12 cellular contexts compared by ENCODE assay signal in genomic region chr6:129696028-129696418, GRCh38. TPM values are rescaled to one million over a fixed set of nuclear protein-coding genes. Genes with fewer than 3 reads are reported as not detected.
A peak's percentile ranks its signal among the peaks of the same experiment; 100 is the strongest.
DNase-seq lines count a peak whose midpoint lies in the region; ATAC-seq and TF ChIP-seq lines count a peak whose summit lies in the region.
"Had no signal": no experiment of that assay in that cellular context is flagged by ENCODE, and none has a peak within 500 bp of the region (broad histone marks: within the 10 kb centered on the region; RNA-seq: fewer than 3 reads in every experiment).

No MANE protein-coding gene starts in this region.

- H4K20me1 ChIP-seq in SK-N-SH (ENCODE audit: insufficient read depth) (no peaks in the 10 kb centered on the region), osteoblast (ENCODE audit: insufficient read depth, low read length) (no peaks in the 10 kb centered on the region)

- H3K4me1 ChIP-seq in SK-N-SH (ENCODE audit: control insufficient read depth in 1 of 2, insufficient read depth in 2 of 2, low read depth in 1 of 2, low read length in 1 of 2) = peaks cover 0 to 61% of the 10 kb centered on the region in 2 experiments
- peaks cover 41% of the 10 kb centered on the region for H3K4me1 ChIP-seq in osteoblast (ENCODE audit: insufficient read depth, low read length)

- no peak for TF ChIP-seq RAD21 in SK-N-SH (IDR thresholded peaks at IDR 0.05; ENCODE audit: low read length)

- TF ChIP-seq CTCF in SK-N-SH (IDR thresholded peaks at IDR 0.05) (no peak), WERI-Rb-1 (IDR thresholded peaks at IDR 0.05; ENCODE audit: low read depth, low read length) (no peak), osteoblast (IDR thresholded peaks at IDR 0.05; ENCODE audit: extremely low read depth, low read depth, low read length) (no peak)

- H3K4me2 ChIP-seq in SK-N-SH (peak overlapping the region; percentile 52), osteoblast (ENCODE audit: insufficient read depth, low read length) (peak overlapping the region; percentile 9)

- H3F3A ChIP-seq in SK-N-SH (replicated peaks; ENCODE audit: insufficient read depth) = peaks cover 14% of the 10 kb centered on the region

- DNase-seq in SK-N-SH (no peak), WERI-Rb-1 (no peak), osteoblast (ENCODE audit: insufficient read length, low spot score, missing footprints) (no peak), pons (ENCODE audit: low spot score) (no peak), NCI-H1417 treated with DMSO at 0.1 percent for 48 hours (lab: John Stamatoyannopoulos, UW) (no peak), KBM-7 (no peak)
- DNase-seq: activated CD8-positive, alpha-beta memory T cell treated with anti-CD3 and anti-CD28 coated beads, Interleukin-2, amount 50 U/mL, for 48 hours; hippocampal formation; T1000; thyroid gland had no signal

- H3K9me3 ChIP-seq in SK-N-SH (no peaks in the 10 kb centered on the region), WERI-Rb-1 (ENCODE audit: severe bottlenecking) (no peaks in the 10 kb centered on the region), osteoblast (ENCODE audit: low read depth, low read length) (no peaks in the 10 kb centered on the region)
- H3K9me3 ChIP-seq: thyroid gland had no signal

- peak overlapping the region; percentile 15; the same call in 1 of the 2 replicates for H3K9ac ChIP-seq in SK-N-SH

- peaks cover 0 to 26% of the 10 kb centered on the region in 2 experiments for H3K36me3 ChIP-seq in SK-N-SH (replicated peaks in 1 of 2; ENCODE audit: control insufficient read depth in 1 of 2, insufficient read depth in 2 of 2, low read length in 1 of 2)
- no peaks in the 10 kb centered on the region for H3K36me3 ChIP-seq in WERI-Rb-1
- peaks cover 9% of the 10 kb centered on the region for H3K36me3 ChIP-seq in osteoblast (ENCODE audit: insufficient read depth, low read length)
- H3K36me3 ChIP-seq: thyroid gland had no signal

- in situ Hi-C loops in KBM-7 (cut with MboI; ENCODE audit: low pct_unique_long_range_greater_than_20kb, low sequenced_read_pairs) = no loop called here

- CTCF ChIA-PET in SK-N-SH (lab: Yijun Ruan, JAX) = no interaction called here

- H2AFZ ChIP-seq in SK-N-SH (ENCODE audit: low read depth) = peak overlapping the region; percentile 34; the same call in 1 of the 2 replicates
- no peak overlapping the region for H2AFZ ChIP-seq in osteoblast (ENCODE audit: low read length)

- H3K27ac ChIP-seq in SK-N-SH (ENCODE audit: low read depth in 2 of 2, low read length in 1 of 2) = peak overlapping the region in 1 of 2 experiments; percentile 97; a peak in 3 of 4 replicates
- H3K27ac ChIP-seq in WERI-Rb-1 = peak overlapping the region; percentile 25
- no peak overlapping the region for H3K27ac ChIP-seq in osteoblast (ENCODE audit: low read depth, low read length)
- H3K27ac ChIP-seq: thyroid gland had no signal

- H3K9me2 ChIP-seq in SK-N-SH = no peaks in the 10 kb centered on the region

- no peak for TF ChIP-seq EP300 in SK-N-SH (IDR thresholded peaks at IDR 0.05; ENCODE audit: borderline replicate concordance in 1 of 2, low read depth in 1 of 2, low read length in 1 of 2)

- H3K79me2 ChIP-seq in SK-N-SH (ENCODE audit: insufficient read depth) (peaks cover 100% of the 10 kb centered on the region), osteoblast (ENCODE audit: insufficient read depth, low read length) (peaks cover 100% of the 10 kb centered on the region)

- 38% methylated on average over 1 of the region's 1 CpG for WGBS in SK-N-SH (ENCODE audit: low lambda C conversion rate)

- no peak for ATAC-seq in SK-N-SH treated with all-trans-retinoic acid at 6 μM for 48 hours
- ATAC-seq in GM21576 (IDR thresholded peaks at IDR 0.05; ENCODE audit: unreplicated experiment) = peak; percentile 16

- POLR2A ChIA-PET in SK-N-SH (lab: Yijun Ruan, JAX) = no interaction called here

- no peaks in the 10 kb centered on the region for H3K27me3 ChIP-seq in SK-N-SH (ENCODE audit: insufficient read depth)
- H3K27me3 ChIP-seq in WERI-Rb-1 (ENCODE audit: insufficient read depth, low read depth, severe bottlenecking) = no peaks in the 10 kb centered on the region
- H3K27me3 ChIP-seq in osteoblast (ENCODE audit: insufficient read depth, low read length) = no peaks in the 10 kb centered on the region
- H3K27me3 ChIP-seq: thyroid gland had no signal

- H3K4me3 ChIP-seq in SK-N-SH (ENCODE audit: low read depth in 2 of 2, low read length in 1 of 2) = no peak overlapping the region
- H3K4me3 ChIP-seq in WERI-Rb-1 (ENCODE audit: low read depth, low read length) = no peak overlapping the region
- no peak overlapping the region for H3K4me3 ChIP-seq in osteoblast (ENCODE audit: insufficient read depth, low read length)
- H3K4me3 ChIP-seq: thyroid gland had no signal

TF ChIP-seq in SK-N-SH, 30 proteins besides CTCF, POLR2A, EP300 and RAD21 (continues in another document):
- TF ChIP-seq SIN3A (IDR thresholded peaks at IDR 0.05; ENCODE audit: borderline replicate concordance, low read depth, low read length) (no peak), SMC3 (IDR thresholded peaks at IDR 0.05; ENCODE audit: low read depth, low read length) (no peak), TEAD4 (IDR thresholded peaks at IDR 0.05; ENCODE audit: borderline replicate concordance, insufficient read depth) (no peak), TCF12 (IDR thresholded peaks at IDR 0.05) (no peak), ZBTB33 (IDR thresholded peaks at IDR 0.05; ENCODE audit: borderline replicate concordance, low read depth) (no peak), USF2 (IDR thresholded peaks at IDR 0.05; ENCODE audit: borderline replicate concordance, low read depth, low read length) (no peak), NFIC (IDR thresholded peaks at IDR 0.05; ENCODE audit: borderline replicate concordance) (no peak)

TF ChIP-seq in SK-N-SH treated with all-trans-retinoic acid at 6 μM for 48 hours, 23 proteins besides CTCF, POLR2A, EP300 and RAD21 (continues in another document):
- TF ChIP-seq CREB5 (CRISPR knock-in tag; IDR thresholded peaks at IDR 0.05; ENCODE audit: low read depth) (no peak), TOX (CRISPR knock-in tag; IDR thresholded peaks at IDR 0.05; ENCODE audit: borderline replicate concordance) (no peak), ZNF565 (CRISPR knock-in tag; conservative IDR thresholded peaks at IDR 0.05; ENCODE audit: low read depth) (no peak), RARB (CRISPR knock-in tag; IDR thresholded peaks at IDR 0.05) (no peak), TSHZ2 (CRISPR knock-in tag; IDR thresholded peaks at IDR 0.05) (no peak), BACH2 (CRISPR knock-in tag; IDR thresholded peaks at IDR 0.05; ENCODE audit: borderline replicate concordance) (no peak), TCF4 (CRISPR knock-in tag; IDR thresholded peaks at IDR 0.05; ENCODE audit: borderline replicate concordance) (no peak), PPARA (CRISPR knock-in tag; IDR thresholded peaks at IDR 0.05; ENCODE audit: borderline replicate concordance) (no peak), CSDC2 (CRISPR knock-in tag; IDR thresholded peaks at IDR 0.05) (no peak), ZC3H10 (CRISPR knock-in tag; IDR thresholded peaks at IDR 0.05) (no peak), POU6F1 (CRISPR knock-in tag; IDR thresholded peaks at IDR 0.05; ENCODE audit: borderline replicate concordance, low read depth) (no peak)

RNA-seq across cellular contexts. Expression of gene ARHGAP18, which starts 14.0 kb away (rescaled TPM):
- polyA plus RNA-seq in SK-N-SH (2012; rRNA removed) = 25.0 and 32.8 TPM in 2 replicates
- 38.9 and 45.2 TPM in 2 replicates for polyA plus RNA-seq in SK-N-SH (2012; cell fraction: cytosol; rRNA removed)
- polyA plus RNA-seq in SK-N-SH (2012; cell fraction: nucleus; rRNA removed) = 10.2 and 20.0 TPM in 2 replicates
- 16.8 and 21.0 TPM in 2 replicates for total RNA-seq in osteoblast
